Comparison of ENCODE assay signal across 13 cellular contexts in genomic region chr11:92557848-92558247, GRCh38.
DNase-seq lines count a peak whose midpoint lies in the region; ATAC-seq and TF ChIP-seq lines count a peak whose summit lies in the region.
"Had no signal": no experiment of that assay in that cellular context is flagged by ENCODE, and none has a peak within 500 bp of the region (broad histone marks: within the 10 kb centered on the region; RNA-seq: fewer than 3 reads in every experiment).

No MANE protein-coding gene starts in this region.

- no peak for TF ChIP-seq POLR2A in esophagus muscularis mucosa (IDR thresholded peaks at IDR 0.05; ENCODE audit: low read depth)

- intact Hi-C loops in esophagus muscularis mucosa (cut with DNase I): no loop called here

- peak; percentile 7 for DNase-seq in SK-N-SH
- peak; percentile 69 to 89 for DNase-seq in NCI-H526 (lab: John Stamatoyannopoulos, UW)
- no peak for DNase-seq in esophagus muscularis mucosa (ENCODE audit: extremely low spot score)
- no peak for DNase-seq in cerebellar nuclear complex (lab: John Stamatoyannopoulos, UW)
- no peak for DNase-seq in stimulated activated CD4-positive, alpha-beta T cell treated with anti-CD3 and anti-CD28 coated beads, Interleukin-1b, Interleukin-23, amount 100 ng/mL, for 48 hours
- DNase-seq: 8988T; ACHN; C1 segment of cervical spinal cord; CD4-positive, alpha-beta T cell; HCEC 1CT had no signal

- no peak for TF ChIP-seq CTCF in SK-N-SH (IDR thresholded peaks at IDR 0.05)
- 0 out of 2 replicates have a peak, but pooled peaks have one; percentile 9 for TF ChIP-seq CTCF in VCaP (conservative IDR thresholded peaks at IDR 0.05)
- no peak for TF ChIP-seq CTCF in esophagus muscularis mucosa (IDR thresholded peaks at IDR 0.05)

- no peak overlapping the region for H3K4me3 ChIP-seq in SK-N-SH (ENCODE audit: low read depth in 2 of 2, low read length in 1 of 2)
- H3K4me3 ChIP-seq in esophagus muscularis mucosa: no peak overlapping the region

- H3K4me1 ChIP-seq in SK-N-SH (ENCODE audit: control insufficient read depth in 1 of 2, insufficient read depth in 2 of 2, low read depth in 1 of 2, low read length in 1 of 2) (peaks cover 3 to 5% of the 10 kb centered on the region in 2 experiments; a peak in 3 of 4 replicates), esophagus muscularis mucosa (peaks cover 0 to 11% (median 4%) of the 10 kb centered on the region in 4 donors)

- TF ChIP-seq EP300 in SK-N-SH (IDR thresholded peaks at IDR 0.05; ENCODE audit: borderline replicate concordance in 1 of 2, low read depth in 1 of 2, low read length in 1 of 2) (no peak), esophagus muscularis mucosa (IDR thresholded peaks at IDR 0.05) (no peak)

- no peaks in the 10 kb centered on the region for H3K9me2 ChIP-seq in SK-N-SH

- no peak overlapping the region for H3K9ac ChIP-seq in SK-N-SH

- POLR2A ChIA-PET in SK-N-SH (lab: Yijun Ruan, JAX): no interaction called here

- 44% methylated on average over 1 of the region's 1 CpG for WGBS in SK-N-SH (ENCODE audit: low lambda C conversion rate)
- 69% methylated on average over 1 of the region's 1 CpG for WGBS in esophagus muscularis mucosa

- no peak for ATAC-seq in SK-N-SH treated with all-trans-retinoic acid at 6 μM for 48 hours
- no peak for ATAC-seq in HG03025 (IDR thresholded peaks at IDR 0.05; ENCODE audit: low FRiP score, unreplicated experiment)

- H3K4me2 ChIP-seq in SK-N-SH: no peak overlapping the region

- H3K36me3 ChIP-seq in SK-N-SH (replicated peaks in 1 of 2; ENCODE audit: control insufficient read depth in 1 of 2, insufficient read depth in 2 of 2, low read length in 1 of 2) (no peaks in the 10 kb centered on the region), esophagus muscularis mucosa (no peaks in the 10 kb centered on the region)

- no peak overlapping the region for H3K27ac ChIP-seq in SK-N-SH (ENCODE audit: low read depth in 2 of 2, low read length in 1 of 2)
- H3K27ac ChIP-seq in VCaP: no peak overlapping the region
- H3K27ac ChIP-seq in esophagus muscularis mucosa (replicated peaks in 1 of 4): no peak overlapping the region

- H3K27me3 ChIP-seq in SK-N-SH (ENCODE audit: insufficient read depth): no peaks in the 10 kb centered on the region
- no peaks in the 10 kb centered on the region for H3K27me3 ChIP-seq in esophagus muscularis mucosa

- CTCF ChIA-PET in SK-N-SH (lab: Yijun Ruan, JAX): interaction anchor here (2.0 kb wide), 1 partner anchor 328 kb away, joined by 5 read pairs; no protein-coding TSS in a partner anchor

- H3F3A ChIP-seq in SK-N-SH (replicated peaks; ENCODE audit: insufficient read depth): peaks cover 7% of the 10 kb centered on the region

- H3K79me2 ChIP-seq in SK-N-SH (ENCODE audit: insufficient read depth): no peaks in the 10 kb centered on the region

- H2AFZ ChIP-seq in SK-N-SH (ENCODE audit: low read depth): no peak overlapping the region

- no peak for TF ChIP-seq RAD21 in SK-N-SH (IDR thresholded peaks at IDR 0.05; ENCODE audit: low read length)

- H4K20me1 ChIP-seq in SK-N-SH (ENCODE audit: insufficient read depth): no peaks in the 10 kb centered on the region

- no peaks in the 10 kb centered on the region for H3K9me3 ChIP-seq in SK-N-SH
- H3K9me3 ChIP-seq in esophagus muscularis mucosa: no peaks in the 10 kb centered on the region

TF ChIP-seq in SK-N-SH, 30 proteins besides CTCF, POLR2A, EP300 and RAD21:
- TF ChIP-seq SIN3A (IDR thresholded peaks at IDR 0.05; ENCODE audit: borderline replicate concordance, low read depth, low read length) (no peak), GATA2 (CRISPR knock-in tag; IDR thresholded peaks at IDR 0.05) (peak; percentile 59)

TF ChIP-seq in SK-N-SH treated with all-trans-retinoic acid at 6 μM for 48 hours, 23 proteins besides CTCF, POLR2A, EP300 and RAD21:
- no peak for TF ChIP-seq PPARA (CRISPR knock-in tag; IDR thresholded peaks at IDR 0.05; ENCODE audit: borderline replicate concordance)
- no peak for TF ChIP-seq TOX (CRISPR knock-in tag; IDR thresholded peaks at IDR 0.05; ENCODE audit: borderline replicate concordance)
- TF ChIP-seq CREB5 (CRISPR knock-in tag; IDR thresholded peaks at IDR 0.05; ENCODE audit: low read depth): no peak
TF ChIP-seq in SK-N-SH treated with all-trans-retinoic acid at 6 μM for 48 hours: peak in this region for 0.

Comparison
In these comparisons a context has a peak if more than half of its experiments do, and no peak if none do; other contexts are left out.
1. DNase-seq: peak in SK-N-SH (single experiment) and NCI-H526 (2 of 2); none in esophagus muscularis mucosa (single experiment), cerebellar nuclear complex (0 of 2) and stimulated activated CD4-positive, alpha-beta T cell treated with anti-CD3 and anti-CD28 coated beads, Interleukin-1b, Interleukin-23, amount 100 ng/mL, for 48 hours (single experiment).